In genomic region chr11:122979103-122979814, GRCh38 we compare ENCODE assay signal across 31 cellular contexts. TPM values are rescaled to one million over a fixed set of nuclear protein-coding genes. Genes with fewer than 3 reads are reported as not detected.
DNase-seq lines count a peak whose midpoint lies in the region.
"Had no signal": no experiment of that assay in that cellular context is flagged by ENCODE, and none has a peak within 500 bp of the region (broad histone marks: within the 10 kb centered on the region; RNA-seq: fewer than 3 reads in every experiment).

No MANE protein-coding gene starts in this region.

- H3K27me3 Mint-ChIP-seq in activated CD4-positive, alpha-beta T cell treated with anti-CD3 and anti-CD28 coated beads, Interleukin-2, amount 10 ng/mL, durations not matched to agents 24 days and 14 days: peaks cover 89% of the 10 kb centered on the region
- peaks cover 95% of the 10 kb centered on the region for H3K27me3 Mint-ChIP-seq in activated T-helper 1 cell treated with anti-CD3 and anti-CD28 coated beads, Interleukin-12 subunit alpha, Interleukin-12 subunit beta, Interleukin-2, Interleukin-4 antibody, amounts not matched to agents 30 ng/mL and 10 ng/mL and 1 ng/mL, durations not matched to agents 14 hours and 24 hours and 36 hours (ENCODE audit: insufficient read depth)

- intact Hi-C loops in activated CD4-positive, alpha-beta T cell treated with anti-CD3 and anti-CD28 coated beads, Interleukin-2, amount 10 ng/mL, durations not matched to agents 24 days and 14 days (cut with micrococcal nuclease): loop anchor here (10.0 kb wide), 1 partner anchor 676 kb away; the partner anchor contains the start of gene SCN3B
- intact Hi-C loops in activated T-helper 1 cell treated with anti-CD3 and anti-CD28 coated beads, Interleukin-12 subunit alpha, Interleukin-12 subunit beta, Interleukin-2, Interleukin-4 antibody, amounts not matched to agents 30 ng/mL and 10 ng/mL and 1 ng/mL, durations not matched to agents 14 hours and 24 hours and 36 hours (cut with micrococcal nuclease): no loop called here

- peak overlapping the region; percentile 61 for H3K27ac Mint-ChIP-seq in activated CD4-positive, alpha-beta T cell treated with anti-CD3 and anti-CD28 coated beads, Interleukin-2, amount 10 ng/mL, durations not matched to agents 24 days and 14 days
- H3K27ac Mint-ChIP-seq in activated T-helper 1 cell treated with anti-CD3 and anti-CD28 coated beads, Interleukin-12 subunit alpha, Interleukin-12 subunit beta, Interleukin-2, Interleukin-4 antibody, amounts not matched to agents 30 ng/mL and 10 ng/mL and 1 ng/mL, durations not matched to agents 14 hours and 24 hours and 36 hours: peak overlapping the region; percentile 65
- H3K27ac Mint-ChIP-seq: B cell, natural killer cell had no signal

- no peak for DNase-seq in activated CD4-positive, alpha-beta T cell treated with anti-CD3 and anti-CD28 coated beads, Interleukin-2, amount 10 ng/mL, durations not matched to agents 24 days and 14 days
- DNase-seq in activated CD4-positive, alpha-beta T cell treated with anti-CD3 and anti-CD28 coated beads, Interleukin-2, amount 50 U/mL, for 48 hours: no peak
- DNase-seq in activated T-helper 1 cell treated with anti-CD3 and anti-CD28 coated beads, Interleukin-12 subunit alpha, Interleukin-12 subunit beta, Interleukin-2, Interleukin-4 antibody, amounts not matched to agents 30 ng/mL and 10 ng/mL and 1 ng/mL, durations not matched to agents 14 hours and 24 hours and 36 hours (ENCODE audit: low spot score): no peak
- peak; percentile 54 for DNase-seq in retina
- no peak for DNase-seq in superior temporal gyrus (ENCODE audit: extremely low spot score)
- no peak for DNase-seq in NCI-H2081 treated with DMSO at 0.1 percent for 48 hours (lab: John Stamatoyannopoulos, UW)
- DNase-seq in kidney tubule cell (ENCODE audit: low spot score): no peak
- DNase-seq: 8988T; activated CD4-positive, alpha-beta T cell treated with anti-CD3 and anti-CD28 coated beads for 1 hour; activated CD8-positive, alpha-beta memory T cell treated with anti-CD3 and anti-CD28 coated beads, Interleukin-2, amount 50 U/mL, for 4 hours; activated gamma-delta T cell treated with Interleukin-2 at 50 U/mL for 16 hours; amygdala; caudate nucleus; COR-L47; dermis blood vessel endothelial cell; foreskin fibroblast; hypothalamus; IMR-90; mesenchymal stem cell; natural killer cell; NCI-H1417 treated with DMSO at 0.1 percent for 48 hours; NCI-H2171 treated with DMSO at 0.1 percent for 48 hours; NCI-H526 treated with DMSO at 0.1 percent for 48 hours; spleen; stimulated activated CD4-positive, alpha-beta T cell treated with anti-CD3 and anti-CD28 coated beads, Interleukin-4, amount 100 ng/mL, for 24 hours; stomach; upper lobe of right lung had no signal

- H3K36me3 Mint-ChIP-seq in activated CD4-positive, alpha-beta T cell treated with anti-CD3 and anti-CD28 coated beads, Interleukin-2, amount 10 ng/mL, durations not matched to agents 24 days and 14 days (ENCODE audit: low read depth): peaks cover 9% of the 10 kb centered on the region
- H3K36me3 Mint-ChIP-seq in activated T-helper 1 cell treated with anti-CD3 and anti-CD28 coated beads, Interleukin-12 subunit alpha, Interleukin-12 subunit beta, Interleukin-2, Interleukin-4 antibody, amounts not matched to agents 30 ng/mL and 10 ng/mL and 1 ng/mL, durations not matched to agents 14 hours and 24 hours and 36 hours (ENCODE audit: low read depth): peaks cover 6% of the 10 kb centered on the region

- H3K4me3 ChIP-seq in iPS-18c (ENCODE audit: insufficient read depth, low read depth, low read length): peak overlapping the region; percentile 29
- H3K4me3 ChIP-seq: spleen, stomach, upper lobe of right lung had no signal

- H3K4me3 Mint-ChIP-seq in activated CD4-positive, alpha-beta T cell treated with anti-CD3 and anti-CD28 coated beads, Interleukin-2, amount 10 ng/mL, durations not matched to agents 24 days and 14 days: no peak overlapping the region
- H3K4me3 Mint-ChIP-seq in activated T-helper 1 cell treated with anti-CD3 and anti-CD28 coated beads, Interleukin-12 subunit alpha, Interleukin-12 subunit beta, Interleukin-2, Interleukin-4 antibody, amounts not matched to agents 30 ng/mL and 10 ng/mL and 1 ng/mL, durations not matched to agents 14 hours and 24 hours and 36 hours: no peak overlapping the region
- H3K4me3 Mint-ChIP-seq: B cell, natural killer cell had no signal

- H3K4me1 Mint-ChIP-seq in activated CD4-positive, alpha-beta T cell treated with anti-CD3 and anti-CD28 coated beads, Interleukin-2, amount 10 ng/mL, durations not matched to agents 24 days and 14 days: peaks cover 29% of the 10 kb centered on the region
- peaks cover 25% of the 10 kb centered on the region for H3K4me1 Mint-ChIP-seq in activated T-helper 1 cell treated with anti-CD3 and anti-CD28 coated beads, Interleukin-12 subunit alpha, Interleukin-12 subunit beta, Interleukin-2, Interleukin-4 antibody, amounts not matched to agents 30 ng/mL and 10 ng/mL and 1 ng/mL, durations not matched to agents 14 hours and 24 hours and 36 hours (ENCODE audit: low read depth)

- H3K9me3 Mint-ChIP-seq in activated CD4-positive, alpha-beta T cell treated with anti-CD3 and anti-CD28 coated beads, Interleukin-2, amount 10 ng/mL, durations not matched to agents 24 days and 14 days: peaks cover 18% of the 10 kb centered on the region
- no peaks in the 10 kb centered on the region for H3K9me3 Mint-ChIP-seq in activated T-helper 1 cell treated with anti-CD3 and anti-CD28 coated beads, Interleukin-12 subunit alpha, Interleukin-12 subunit beta, Interleukin-2, Interleukin-4 antibody, amounts not matched to agents 30 ng/mL and 10 ng/mL and 1 ng/mL, durations not matched to agents 14 hours and 24 hours and 36 hours

- H3K9me3 ChIP-seq in iPS-18c (ENCODE audit: control insufficient read depth, insufficient read depth, low read length): peaks cover 2% of the 10 kb centered on the region
- H3K9me3 ChIP-seq: spleen, upper lobe of right lung had no signal

RNA-seq across cellular contexts. Expression of gene BSX, which starts 2.4 kb away (rescaled TPM):
- not detected in 2 replicates for total RNA-seq in activated CD4-positive, alpha-beta T cell treated with anti-CD3 and anti-CD28 coated beads, Interleukin-2, amount 10 ng/mL, durations not matched to agents 24 days and 14 days
- not detected in 2 replicates for total RNA-seq in activated T-helper 1 cell treated with anti-CD3 and anti-CD28 coated beads, Interleukin-12 subunit alpha, Interleukin-12 subunit beta, Interleukin-2, Interleukin-4 antibody, amounts not matched to agents 30 ng/mL and 10 ng/mL and 1 ng/mL, durations not matched to agents 14 hours and 24 hours and 36 hours
- total RNA-seq: B cell, dermis blood vessel endothelial cell, epithelial cell of proximal tubule, IMR-90, M059J, natural killer cell, spleen, stomach, upper lobe of right lung had no signal
